ENCODE assay signal across 1 cellular context in genomic region chr19:3572855-3573161, GRCh38.
TF ChIP-seq lines count a peak whose summit lies in the region.

Gene HMG20B, plus strand, starts transcription at chr19:3572944. Its CDS starts 366 bp downstream, at chr19:3573310.

TF ChIP-seq in H1, 55 proteins besides CTCF, POLR2A, EP300 and RAD21 (continued from another document):
- TF ChIP-seq HDAC6 (IDR thresholded peaks at IDR 0.05; ENCODE audit: low read depth, low read length) = no peak
- no peak for TF ChIP-seq USF2 (IDR thresholded peaks at IDR 0.05; ENCODE audit: low read length)
- TF ChIP-seq TCF12 (IDR thresholded peaks at IDR 0.05; ENCODE audit: low read depth, low read length) = no peak
- no peak for TF ChIP-seq BRCA1 (IDR thresholded peaks at IDR 0.05; ENCODE audit: low read depth, low read length)
- no peak for TF ChIP-seq NANOG (IDR thresholded peaks at IDR 0.05; ENCODE audit: insufficient read depth, low read depth, low read length, poor library complexity, severe bottlenecking)
- no peak for TF ChIP-seq HDAC2 (IDR thresholded peaks at IDR 0.05; ENCODE audit: borderline replicate concordance in 1 of 2, low read depth in 2 of 2, low read length in 2 of 2)
- TF ChIP-seq CBX5 (IDR thresholded peaks at IDR 0.05; ENCODE audit: low read depth, low read length) = no peak
- no peak for TF ChIP-seq KDM1A (IDR thresholded peaks at IDR 0.05; ENCODE audit: borderline replicate concordance, low read length)
- no peak for TF ChIP-seq ASH2L (IDR thresholded peaks at IDR 0.05; ENCODE audit: low read length)
